7 cellular contexts compared by ENCODE assay signal in the genomic region with DNA sequence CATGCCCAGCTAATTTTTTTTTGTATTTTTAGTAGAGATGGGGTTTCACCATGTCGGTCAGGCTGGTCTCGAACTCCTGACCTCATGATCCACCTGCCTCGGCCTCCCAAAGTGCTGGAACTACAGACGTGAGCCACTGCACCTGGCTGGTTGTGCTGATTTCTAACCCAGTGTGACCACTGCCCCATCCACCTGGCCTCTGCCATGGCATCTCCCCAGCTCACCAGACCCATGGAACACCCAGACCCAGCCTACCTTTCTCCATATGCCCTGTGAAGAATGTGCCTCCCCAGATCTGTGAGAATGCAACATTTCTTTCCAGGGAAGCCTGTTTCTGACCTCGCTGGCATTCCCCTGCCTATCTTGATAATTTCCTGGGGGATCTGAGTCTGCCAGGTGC.
A peak's percentile ranks its signal among the peaks of the same experiment; 100 is the strongest.
DNase-seq lines count a peak whose midpoint lies in the region; ATAC-seq and TF ChIP-seq lines count a peak whose summit lies in the region.
"Not testable (repeated sequence)": the region's sequence is repeated elsewhere in the genome, so short reads cannot be mapped to it uniquely, and the experiment has no call there.

No MANE protein-coding gene starts in this region.

- intact Hi-C loops in esophagus muscularis mucosa (cut with DNase I); posterior vena cava (cut with DNase I); sciatic nerve (cut with DNase I); spleen (cut with DNase I; ENCODE audit: low total_unique reads): not testable (repeated sequence)

- H3K36me3 ChIP-seq in esophagus muscularis mucosa; lung (ENCODE audit: control insufficient read depth in 2 of 2, insufficient read depth in 2 of 2, low read length in 2 of 2); spleen: not testable (repeated sequence)

- not testable (repeated sequence) for TF ChIP-seq EP300 in esophagus muscularis mucosa (IDR thresholded peaks at IDR 0.05)

- H3K4me3 ChIP-seq in esophagus muscularis mucosa, lung, spleen: not testable (repeated sequence)

- ATAC-seq in lung (ENCODE audit: insufficient read depth, low FRiP score); sciatic nerve: not testable (repeated sequence)

- H3K9me3 ChIP-seq in esophagus muscularis mucosa; lung (ENCODE audit: control insufficient read depth in 2 of 2, insufficient read depth in 1 of 2, low read length in 1 of 2); spleen: not testable (repeated sequence)

- not testable (repeated sequence) for TF ChIP-seq CTCF in esophagus muscularis mucosa (IDR thresholded peaks at IDR 0.05); lung (IDR thresholded peaks at IDR 0.05; ENCODE audit: control extremely low read depth, extremely low read depth); spleen (IDR thresholded peaks at IDR 0.05 in 8 of 11, conservative IDR thresholded peaks at IDR 0.05 in 3 of 11)

- H3K27ac ChIP-seq in esophagus muscularis mucosa (replicated peaks in 1 of 4); lung (ENCODE audit: low read depth in 1 of 2, low read length in 1 of 2); spleen: not testable (repeated sequence)

- not testable (repeated sequence) for TF ChIP-seq POLR2A in esophagus muscularis mucosa (IDR thresholded peaks at IDR 0.05; ENCODE audit: low read depth); spleen (IDR thresholded peaks at IDR 0.05)

- 95% methylated on average over 5 of the region's 5 CpGs for WGBS in esophagus muscularis mucosa
- WGBS in lung, 2 donors, result 93 to 95% methylated on average over 5 of the region's 5 CpGs
- WGBS in spleen, 5 donors, result 90 to 96% (median 94%) methylated on average over 5 of the region's 5 CpGs

- not testable (repeated sequence) for H3K4me1 ChIP-seq in esophagus muscularis mucosa; lung (ENCODE audit: control insufficient read depth in 2 of 2, insufficient read depth in 2 of 2, low read length in 2 of 2); spleen

- not testable (repeated sequence) for H3K27me3 ChIP-seq in esophagus muscularis mucosa; lung (ENCODE audit: control insufficient read depth, insufficient read depth)
- peaks cover 0 to 11% (median 0%) of the 10 kb centered on the region in 7 donors for H3K27me3 ChIP-seq in spleen (replicated peaks in 1 of 7)

- peak; percentile 30 for DNase-seq in activated CD8-positive, alpha-beta memory T cell treated with anti-CD3 and anti-CD28 coated beads for 24 hours
- DNase-seq in esophagus muscularis mucosa (ENCODE audit: extremely low spot score), result peak; percentile 90
- DNase-seq in islet precursor cell, result peak; percentile 16
- DNase-seq in lung (ENCODE audit: low spot score), result peak; percentile 17
- peak; percentile 62 for DNase-seq in posterior vena cava (ENCODE audit: low spot score)
- peak; percentile 36 for DNase-seq in sciatic nerve (ENCODE audit: low spot score)
- DNase-seq in spleen, result peak; percentile 35

Comparison
In these comparisons a context has a peak if more than half of its experiments do, and no peak if none do; other contexts are left out.
1. DNase-seq: peak in every context shown above with its lines; median percentile 90 in esophagus muscularis mucosa; 62 in posterior vena cava; 36 in sciatic nerve; 35 in spleen; 30 in activated CD8-positive, alpha-beta memory T cell treated with anti-CD3 and anti-CD28 coated beads for 24 hours; 17 in lung; 16 in islet precursor cell.